24 cellular contexts compared by ENCODE assay signal in genomic region chr20:18405826-18406225, GRCh38.
"Had no signal": no experiment of that assay in that cellular context is flagged by ENCODE, and none has a peak within 500 bp of the region (broad histone marks: within the 10 kb centered on the region; RNA-seq: fewer than 3 reads in every experiment).

No MANE protein-coding gene starts in this region.

- H3K4me3 ChIP-seq: dorsolateral prefrontal cortex, gastrocnemius medialis, neural progenitor cell, prostate gland, right atrium auricular region, sigmoid colon, stomach, testis, tibial artery had no signal

- H3K9me3 ChIP-seq: gastrocnemius medialis, prostate gland, testis had no signal

- H3K27me3 ChIP-seq: dorsolateral prefrontal cortex, gastrocnemius medialis, neural progenitor cell, right atrium auricular region, sigmoid colon, stomach, testis, tibial artery had no signal

- H3K4me2 ChIP-seq: neural progenitor cell had no signal

- DNase-seq: dorsolateral prefrontal cortex; effector CD4-positive, alpha-beta T cell; foreskin fibroblast; gastrocnemius medialis; head of caudate nucleus; kidney; mesenchymal stem cell; midbrain; naive thymus-derived CD4-positive, alpha-beta T cell; sigmoid colon; stimulated activated CD4-positive, alpha-beta T cell treated with anti-CD3 and anti-CD28 coated beads, Interleukin-2, amount 100 ng/mL, for 24 hours; stimulated activated CD4-positive, alpha-beta T cell treated with anti-CD3 and anti-CD28 coated beads, Interleukin-4, amount 100 ng/mL, for 24 hours; stimulated activated naive CD4-positive, alpha-beta T cell treated with Interleukin-2 at 50 U/mL for 16 hours; stomach; testis; tibial artery had no signal

- H3K9ac ChIP-seq: neural progenitor cell had no signal

- H3K4me1 ChIP-seq: gastrocnemius medialis, neural progenitor cell, prostate gland, right atrium auricular region, sigmoid colon, stomach, testis, tibial artery had no signal

- H2AFZ ChIP-seq: neural progenitor cell had no signal

- H3K27ac ChIP-seq: dorsolateral prefrontal cortex, epithelial cell of prostate, gastrocnemius medialis, neural progenitor cell, prostate gland, right atrium auricular region, sigmoid colon, stomach, testis, tibial artery had no signal

- FAIRE-seq: colon, kidney had no signal

- ATAC-seq: esophagus mucosa; gastrocnemius medialis; left lobe of liver; naive thymus-derived CD4-positive, alpha-beta T cell; stimulated activated effector memory CD8-positive, alpha-beta T cell treated with anti-CD3 and anti-CD28 coated beads, Interleukin-12 subunit alpha, Interleukin-12 subunit beta, amount 100 ng/mL, for 72 hours had no signal

- H3K36me3 ChIP-seq: gastrocnemius medialis, neural progenitor cell, prostate gland, right atrium auricular region had no signal
